ENCODE assay signal across 1 cellular context in the genomic region with DNA sequence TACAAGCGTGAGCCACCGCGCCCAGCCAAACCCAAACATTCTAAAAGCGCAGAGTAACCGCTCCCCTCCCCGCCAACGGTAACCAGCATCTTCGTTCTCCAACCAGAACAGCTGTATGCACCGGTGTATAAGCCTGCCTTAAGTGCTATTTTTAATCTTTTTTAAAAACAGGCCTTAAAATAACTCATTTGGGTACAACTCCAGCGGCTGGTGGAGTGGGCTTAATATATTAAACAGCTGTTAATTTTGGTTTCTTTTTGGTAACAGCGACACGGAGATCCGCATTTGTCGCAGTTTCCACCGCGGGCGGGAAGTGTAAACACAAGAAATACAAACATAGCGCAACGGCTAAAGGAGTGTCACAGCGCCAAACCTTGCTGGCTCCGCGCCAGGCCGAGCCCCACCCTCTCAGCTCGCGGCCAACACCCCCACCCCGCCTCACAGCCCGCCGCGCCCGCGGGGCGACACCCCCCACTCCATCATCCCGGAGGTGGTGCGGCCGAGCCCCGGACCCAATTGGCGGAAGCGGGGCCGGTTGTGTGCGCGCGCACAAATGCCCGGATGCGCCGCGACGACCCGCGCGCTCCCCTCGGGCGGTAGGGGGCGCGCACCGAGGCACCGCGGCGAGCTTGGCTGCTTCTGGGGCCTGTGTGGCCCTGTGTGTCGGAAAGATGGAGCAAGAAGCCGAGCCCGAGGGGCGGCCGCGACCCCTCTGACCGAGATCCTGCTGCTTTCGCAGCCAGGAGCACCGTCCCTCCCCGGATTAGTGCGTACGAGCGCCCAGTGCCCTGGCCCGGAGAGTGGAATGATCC.
A peak's percentile ranks its signal among the peaks of the same experiment; 100 is the strongest.
TF ChIP-seq lines count a peak whose summit lies in the region.

MDM2 (plus strand) TSS at position 602 of the 812 bp plus-strand sequence. CDS start 301 bp downstream, outside the sequence.

TF ChIP-seq in K562, 482 proteins besides CTCF, POLR2A, EP300 and RAD21 (continued from another document and continues in another):
- TF ChIP-seq, protein P1, sequence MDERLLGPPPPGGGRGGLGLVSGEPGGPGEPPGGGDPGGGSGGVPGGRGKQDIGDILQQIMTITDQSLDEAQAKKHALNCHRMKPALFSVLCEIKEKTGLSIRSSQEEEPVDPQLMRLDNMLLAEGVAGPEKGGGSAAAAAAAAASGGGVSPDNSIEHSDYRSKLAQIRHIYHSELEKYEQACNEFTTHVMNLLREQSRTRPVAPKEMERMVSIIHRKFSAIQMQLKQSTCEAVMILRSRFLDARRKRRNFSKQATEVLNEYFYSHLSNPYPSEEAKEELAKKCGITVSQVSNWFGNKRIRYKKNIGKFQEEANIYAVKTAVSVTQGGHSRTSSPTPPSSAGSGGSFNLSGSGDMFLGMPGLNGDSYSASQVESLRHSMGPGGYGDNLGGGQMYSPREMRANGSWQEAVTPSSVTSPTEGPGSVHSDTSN (CRISPR knock-in tag; IDR thresholded peaks at IDR 0.05; ENCODE audit: low read depth), result no peak
- TF ChIP-seq, protein P1 (tag; conservative IDR thresholded peaks at IDR 0.05; ENCODE audit: low read depth), result no peak
- TF ChIP-seq NR2C1 (IDR thresholded peaks at IDR 0.05), result no peak; the same call in 1 of the 2 replicates
- TF ChIP-seq NR2C1 (tag; IDR thresholded peaks at IDR 0.05), result no peak
- no peak for TF ChIP-seq KLF10 (CRISPR knock-in tag; IDR thresholded peaks at IDR 0.05)
- no peak for TF ChIP-seq KHSRP (IDR thresholded peaks at IDR 0.05)
- TF ChIP-seq FOXK2 (conservative IDR thresholded peaks at IDR 0.05 in 1 of 2, IDR thresholded peaks at IDR 0.05 in 1 of 2; ENCODE audit: low read depth in 2 of 2), result peak; percentile 92 to 93
- TF ChIP-seq ZNF507 (tag; conservative IDR thresholded peaks at IDR 0.05), result no peak
- no peak for TF ChIP-seq KDM2B (CRISPR knock-in tag; IDR thresholded peaks at IDR 0.05)
- TF ChIP-seq SIN3B (IDR thresholded peaks at IDR 0.05; ENCODE audit: low read depth), result no peak
- no peak for TF ChIP-seq ZSCAN32 (CRISPR knock-in tag; IDR thresholded peaks at IDR 0.05)
- no peak for TF ChIP-seq ZNF518B (CRISPR knock-in tag; IDR thresholded peaks at IDR 0.05)
- TF ChIP-seq, protein P2, sequence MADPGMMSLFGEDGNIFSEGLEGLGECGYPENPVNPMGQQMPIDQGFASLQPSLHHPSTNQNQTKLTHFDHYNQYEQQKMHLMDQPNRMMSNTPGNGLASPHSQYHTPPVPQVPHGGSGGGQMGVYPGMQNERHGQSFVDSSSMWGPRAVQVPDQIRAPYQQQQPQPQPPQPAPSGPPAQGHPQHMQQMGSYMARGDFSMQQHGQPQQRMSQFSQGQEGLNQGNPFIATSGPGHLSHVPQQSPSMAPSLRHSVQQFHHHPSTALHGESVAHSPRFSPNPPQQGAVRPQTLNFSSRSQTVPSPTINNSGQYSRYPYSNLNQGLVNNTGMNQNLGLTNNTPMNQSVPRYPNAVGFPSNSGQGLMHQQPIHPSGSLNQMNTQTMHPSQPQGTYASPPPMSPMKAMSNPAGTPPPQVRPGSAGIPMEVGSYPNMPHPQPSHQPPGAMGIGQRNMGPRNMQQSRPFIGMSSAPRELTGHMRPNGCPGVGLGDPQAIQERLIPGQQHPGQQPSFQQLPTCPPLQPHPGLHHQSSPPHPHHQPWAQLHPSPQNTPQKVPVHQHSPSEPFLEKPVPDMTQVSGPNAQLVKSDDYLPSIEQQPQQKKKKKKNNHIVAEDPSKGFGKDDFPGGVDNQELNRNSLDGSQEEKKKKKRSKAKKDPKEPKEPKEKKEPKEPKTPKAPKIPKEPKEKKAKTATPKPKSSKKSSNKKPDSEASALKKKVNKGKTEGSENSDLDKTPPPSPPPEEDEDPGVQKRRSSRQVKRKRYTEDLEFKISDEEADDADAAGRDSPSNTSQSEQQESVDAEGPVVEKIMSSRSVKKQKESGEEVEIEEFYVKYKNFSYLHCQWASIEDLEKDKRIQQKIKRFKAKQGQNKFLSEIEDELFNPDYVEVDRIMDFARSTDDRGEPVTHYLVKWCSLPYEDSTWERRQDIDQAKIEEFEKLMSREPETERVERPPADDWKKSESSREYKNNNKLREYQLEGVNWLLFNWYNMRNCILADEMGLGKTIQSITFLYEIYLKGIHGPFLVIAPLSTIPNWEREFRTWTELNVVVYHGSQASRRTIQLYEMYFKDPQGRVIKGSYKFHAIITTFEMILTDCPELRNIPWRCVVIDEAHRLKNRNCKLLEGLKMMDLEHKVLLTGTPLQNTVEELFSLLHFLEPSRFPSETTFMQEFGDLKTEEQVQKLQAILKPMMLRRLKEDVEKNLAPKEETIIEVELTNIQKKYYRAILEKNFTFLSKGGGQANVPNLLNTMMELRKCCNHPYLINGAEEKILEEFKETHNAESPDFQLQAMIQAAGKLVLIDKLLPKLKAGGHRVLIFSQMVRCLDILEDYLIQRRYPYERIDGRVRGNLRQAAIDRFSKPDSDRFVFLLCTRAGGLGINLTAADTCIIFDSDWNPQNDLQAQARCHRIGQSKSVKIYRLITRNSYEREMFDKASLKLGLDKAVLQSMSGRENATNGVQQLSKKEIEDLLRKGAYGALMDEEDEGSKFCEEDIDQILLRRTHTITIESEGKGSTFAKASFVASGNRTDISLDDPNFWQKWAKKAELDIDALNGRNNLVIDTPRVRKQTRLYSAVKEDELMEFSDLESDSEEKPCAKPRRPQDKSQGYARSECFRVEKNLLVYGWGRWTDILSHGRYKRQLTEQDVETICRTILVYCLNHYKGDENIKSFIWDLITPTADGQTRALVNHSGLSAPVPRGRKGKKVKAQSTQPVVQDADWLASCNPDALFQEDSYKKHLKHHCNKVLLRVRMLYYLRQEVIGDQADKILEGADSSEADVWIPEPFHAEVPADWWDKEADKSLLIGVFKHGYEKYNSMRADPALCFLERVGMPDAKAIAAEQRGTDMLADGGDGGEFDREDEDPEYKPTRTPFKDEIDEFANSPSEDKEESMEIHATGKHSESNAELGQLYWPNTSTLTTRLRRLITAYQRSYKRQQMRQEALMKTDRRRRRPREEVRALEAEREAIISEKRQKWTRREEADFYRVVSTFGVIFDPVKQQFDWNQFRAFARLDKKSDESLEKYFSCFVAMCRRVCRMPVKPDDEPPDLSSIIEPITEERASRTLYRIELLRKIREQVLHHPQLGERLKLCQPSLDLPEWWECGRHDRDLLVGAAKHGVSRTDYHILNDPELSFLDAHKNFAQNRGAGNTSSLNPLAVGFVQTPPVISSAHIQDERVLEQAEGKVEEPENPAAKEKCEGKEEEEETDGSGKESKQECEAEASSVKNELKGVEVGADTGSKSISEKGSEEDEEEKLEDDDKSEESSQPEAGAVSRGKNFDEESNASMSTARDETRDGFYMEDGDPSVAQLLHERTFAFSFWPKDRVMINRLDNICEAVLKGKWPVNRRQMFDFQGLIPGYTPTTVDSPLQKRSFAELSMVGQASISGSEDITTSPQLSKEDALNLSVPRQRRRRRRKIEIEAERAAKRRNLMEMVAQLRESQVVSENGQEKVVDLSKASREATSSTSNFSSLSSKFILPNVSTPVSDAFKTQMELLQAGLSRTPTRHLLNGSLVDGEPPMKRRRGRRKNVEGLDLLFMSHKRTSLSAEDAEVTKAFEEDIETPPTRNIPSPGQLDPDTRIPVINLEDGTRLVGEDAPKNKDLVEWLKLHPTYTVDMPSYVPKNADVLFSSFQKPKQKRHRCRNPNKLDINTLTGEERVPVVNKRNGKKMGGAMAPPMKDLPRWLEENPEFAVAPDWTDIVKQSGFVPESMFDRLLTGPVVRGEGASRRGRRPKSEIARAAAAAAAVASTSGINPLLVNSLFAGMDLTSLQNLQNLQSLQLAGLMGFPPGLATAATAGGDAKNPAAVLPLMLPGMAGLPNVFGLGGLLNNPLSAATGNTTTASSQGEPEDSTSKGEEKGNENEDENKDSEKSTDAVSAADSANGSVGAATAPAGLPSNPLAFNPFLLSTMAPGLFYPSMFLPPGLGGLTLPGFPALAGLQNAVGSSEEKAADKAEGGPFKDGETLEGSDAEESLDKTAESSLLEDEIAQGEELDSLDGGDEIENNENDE (IDR thresholded peaks at IDR 0.05; ENCODE audit: low read depth, low read length), result no peak
- TF ChIP-seq HINFP (tag; conservative IDR thresholded peaks at IDR 0.05; ENCODE audit: low read depth), result no peak
- TF ChIP-seq ZNF696 (CRISPR knock-in tag; conservative IDR thresholded peaks at IDR 0.05), result no peak
- TF ChIP-seq RBFOX2 (IDR thresholded peaks at IDR 0.05; ENCODE audit: low read depth, low read length), result peak; percentile 96
- 0 out of 2 replicates have a peak, but pooled peaks have one; percentile 22 for TF ChIP-seq CHD2 (IDR thresholded peaks at IDR 0.05; ENCODE audit: low read depth, low read length)
- TF ChIP-seq ZNF263 (CRISPR knock-in tag; IDR thresholded peaks at IDR 0.05; ENCODE audit: borderline replicate concordance), result no peak; the same call in 1 of the 2 replicates
- TF ChIP-seq HNRNPH1 (optimal IDR thresholded peaks at IDR 0.05; ENCODE audit: low read depth, low read length), result no peak
- TF ChIP-seq CBX1 (IDR thresholded peaks at IDR 0.05; ENCODE audit: low read depth), result peak; percentile 58; the same call in 1 of the 2 replicates
- TF ChIP-seq MAFK (IDR thresholded peaks at IDR 0.05; ENCODE audit: low read length), result no peak
- TF ChIP-seq, protein P3, sequence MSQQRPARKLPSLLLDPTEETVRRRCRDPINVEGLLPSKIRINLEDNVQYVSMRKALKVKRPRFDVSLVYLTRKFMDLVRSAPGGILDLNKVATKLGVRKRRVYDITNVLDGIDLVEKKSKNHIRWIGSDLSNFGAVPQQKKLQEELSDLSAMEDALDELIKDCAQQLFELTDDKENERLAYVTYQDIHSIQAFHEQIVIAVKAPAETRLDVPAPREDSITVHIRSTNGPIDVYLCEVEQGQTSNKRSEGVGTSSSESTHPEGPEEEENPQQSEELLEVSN (IDR thresholded peaks at IDR 0.05; ENCODE audit: borderline replicate concordance in 1 of 2, extremely low read depth in 1 of 2, insufficient read depth in 1 of 2, insufficient read length in 1 of 2, low read depth in 1 of 2, low read length in 1 of 2, poor library complexity in 1 of 2, severe bottlenecking in 1 of 2), result peak; percentile 52 to 84
- no peak for TF ChIP-seq FOXA1 (IDR thresholded peaks at IDR 0.05; ENCODE audit: borderline replicate concordance)
- no peak for TF ChIP-seq COPS2 (conservative IDR thresholded peaks at IDR 0.05)
- TF ChIP-seq RFX1 (IDR thresholded peaks at IDR 0.05), result no peak
- TF ChIP-seq SIX5 (IDR thresholded peaks at IDR 0.05; ENCODE audit: borderline replicate concordance in 1 of 2, insufficient read depth in 1 of 2, low read depth in 1 of 2, low read length in 2 of 2), result no peak
- TF ChIP-seq YY1 (IDR thresholded peaks at IDR 0.05; ENCODE audit: borderline replicate concordance in 1 of 3, control insufficient read depth in 1 of 3, extremely low read depth in 1 of 3, insufficient read depth in 3 of 3, insufficient read length in 1 of 3, insufficient replicate concordance in 2 of 3, low read depth in 1 of 3, low read length in 2 of 3), result peak in 2 of 3 experiments; percentile 71 to 83
- TF ChIP-seq SRSF9 (IDR thresholded peaks at IDR 0.05; ENCODE audit: borderline replicate concordance, low read depth, low read length), result no peak
- TF ChIP-seq, protein P4, sequence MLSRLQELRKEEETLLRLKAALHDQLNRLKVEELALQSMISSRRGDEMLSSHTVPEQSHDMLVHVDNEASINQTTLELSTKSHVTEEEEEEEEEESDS (CRISPR knock-in tag; IDR thresholded peaks at IDR 0.05), result no peak
- TF ChIP-seq PCBP2 (IDR thresholded peaks at IDR 0.05; ENCODE audit: low read depth, low read length, poor library complexity, severe bottlenecking), result no peak
- TF ChIP-seq OTX1 (CRISPR knock-in tag; IDR thresholded peaks at IDR 0.05), result no peak
- TF ChIP-seq PRPF4 (IDR thresholded peaks at IDR 0.05; ENCODE audit: insufficient read depth, low read depth, low read length, poor library complexity, severe bottlenecking), result peak; percentile 58
- no peak for TF ChIP-seq JUNB (CRISPR knock-in tag; conservative IDR thresholded peaks at IDR 0.05)
- no peak for TF ChIP-seq ZBTB8A (IDR thresholded peaks at IDR 0.05; ENCODE audit: partially characterized antibody)
